11 cellular contexts compared by ENCODE assay signal in the genomic region with DNA sequence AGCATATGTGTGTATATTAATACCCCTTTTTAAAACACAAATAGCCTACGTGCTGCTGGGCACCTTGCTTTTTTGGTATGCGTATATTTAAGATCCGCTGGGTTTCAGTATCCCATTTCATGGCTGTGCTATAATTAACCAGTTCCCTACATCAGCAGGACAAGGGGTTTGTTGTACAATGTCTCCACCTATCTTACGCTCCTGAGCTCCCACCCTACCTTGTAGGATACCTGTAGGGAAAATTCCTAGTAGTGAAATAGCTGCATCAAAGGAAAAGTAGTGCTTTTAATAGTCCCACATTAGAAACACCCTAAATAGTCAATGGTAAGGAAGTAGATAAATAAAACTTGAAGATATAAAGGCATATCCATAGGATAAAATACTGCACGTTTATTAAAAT. TPM values are rescaled to one million over a fixed set of nuclear protein-coding genes. Genes with fewer than 3 reads are reported as not detected.
DNase-seq lines count a peak whose midpoint lies in the region; ATAC-seq and TF ChIP-seq lines count a peak whose summit lies in the region.
"Had no signal": no experiment of that assay in that cellular context is flagged by ENCODE, and none has a peak within 500 bp of the region (broad histone marks: within the 10 kb centered on the region; RNA-seq: fewer than 3 reads in every experiment).

No MANE protein-coding gene starts in this region.

- no peaks in the 10 kb centered on the region for H3K36me3 ChIP-seq in A673 (ENCODE audit: insufficient read depth, low read length, poor library complexity, severe bottlenecking)
- H3K36me3 ChIP-seq in RWPE2 (ENCODE audit: low read depth): no peaks in the 10 kb centered on the region
- peaks cover 0 to 19% (median 10%) of the 10 kb centered on the region in 4 donors for H3K36me3 ChIP-seq in esophagus muscularis mucosa

- H3K23me2 ChIP-seq in H9 (ENCODE audit: insufficient read length, low read depth, low read length, poor library complexity, severe bottlenecking): peaks cover 6% of the 10 kb centered on the region

- no peak for TF ChIP-seq POLR2A in esophagus muscularis mucosa (IDR thresholded peaks at IDR 0.05; ENCODE audit: low read depth)

- H3K4me3 Mint-ChIP-seq in H9: peak overlapping the region; percentile 70 to 84

- no peak overlapping the region for H3K56ac ChIP-seq in H9 (ENCODE audit: insufficient read length, low read depth, low read length)

- H3K27me3 Mint-ChIP-seq in H9 (ENCODE audit: low read depth): peaks cover 9% of the 10 kb centered on the region

- no peaks in the 10 kb centered on the region for H3K79me2 ChIP-seq in H9 (ENCODE audit: insufficient read depth, low read length)

- no peak overlapping the region for H2BK20ac ChIP-seq in H9 (ENCODE audit: low read depth, low read length, poor library complexity, severe bottlenecking)

- H3K4me1 ChIP-seq in A673 (ENCODE audit: insufficient read depth, low read length, poor library complexity, severe bottlenecking): no peaks in the 10 kb centered on the region
- no peaks in the 10 kb centered on the region; the same call in 1 of the 2 replicates for H3K4me1 ChIP-seq in H9 (ENCODE audit: insufficient read depth, low read length)
- peaks cover 7% of the 10 kb centered on the region for H3K4me1 ChIP-seq in RWPE2 (ENCODE audit: insufficient read depth, poor library complexity, severe bottlenecking)
- peaks cover 14 to 23% (median 20%) of the 10 kb centered on the region in 4 donors for H3K4me1 ChIP-seq in esophagus muscularis mucosa

- no peak for TF ChIP-seq EP300 in esophagus muscularis mucosa (IDR thresholded peaks at IDR 0.05)

- no peak overlapping the region for H3K9ac ChIP-seq in H9 (ENCODE audit: extremely low read depth, insufficient read length, low read length)

- no CpG with 5 or more reads among the region's 5 CpGs for WGBS in H9 (ENCODE audit: extremely low coverage, insufficient read length, low lambda C conversion rate)
- 83% methylated on average over 5 of the region's 5 CpGs for WGBS in esophagus muscularis mucosa

- H2BK5ac ChIP-seq in H9 (ENCODE audit: insufficient read length, low read length): no peak overlapping the region

- POLR2A ChIA-PET in A673 (lab: Charles Lee; ENCODE audit: low non-redundant PET): no interaction called here

- H3K27ac Mint-ChIP-seq in H9: no peak overlapping the region

- no peak overlapping the region for H3K4ac ChIP-seq in H9 (ENCODE audit: low read depth, low read length)

- no peak overlapping the region for H2BK12ac ChIP-seq in H9 (ENCODE audit: insufficient read length, low read depth, low read length)

- H3K9me3 ChIP-seq in A673 (ENCODE audit: low read depth, low read length, poor library complexity, severe bottlenecking): no peaks in the 10 kb centered on the region
- no peaks in the 10 kb centered on the region for H3K9me3 ChIP-seq in H9 (ENCODE audit: control insufficient read depth, low read depth, low read length)
- no peaks in the 10 kb centered on the region for H3K9me3 ChIP-seq in RWPE2 (ENCODE audit: severe bottlenecking)
- H3K9me3 ChIP-seq in esophagus muscularis mucosa: no peaks in the 10 kb centered on the region

- DNase-seq in A673 (ENCODE audit: low spot score) (no peak), H9 (no peak), RWPE2 (ENCODE audit: low spot score) (no peak), esophagus muscularis mucosa (ENCODE audit: extremely low spot score) (no peak)
- DNase-seq: DND-41, HCEC 1CT, NCI-H2029 treated with DMSO at 0.1 percent for 48 hours had no signal

- BruUV-seq in A673 (replicated peaks; lab: Mats Ljungman, UMichigan): no TSS peak

- peak overlapping the region; percentile 46 for H3K4me2 ChIP-seq in H9 (ENCODE audit: insufficient read depth, insufficient read length, low read length)

- no peak overlapping the region for H3K18ac ChIP-seq in H9 (ENCODE audit: insufficient read length, low read depth, low read length)

- no peak overlapping the region for H4K8ac ChIP-seq in H9 (replicated peaks; ENCODE audit: insufficient read length, low read depth, low read length)

- H3K36me3 Mint-ChIP-seq in H9 (ENCODE audit: insufficient read depth in 1 of 3, low read depth in 3 of 3): peaks cover 0 to 12% (median under 1%) of the 10 kb centered on the region in 3 experiments; a peak in 5 of 7 replicates

- CTCF ChIA-PET in A673 (lab: Charles Lee): interaction anchor here (1.7 kb wide), 1 partner anchor 61 kb away, joined by 6 read pairs; a partner anchor contains a TSS

- H2AFZ ChIP-seq in H9 (ENCODE audit: low read length): no peak overlapping the region

- H3K14ac ChIP-seq in H9 (ENCODE audit: insufficient read depth, low read length): no peak overlapping the region

- no peak overlapping the region for H4K5ac ChIP-seq in H9 (ENCODE audit: insufficient read length, low read depth, low read length)

- H3K4me3 ChIP-seq in A673 (ENCODE audit: low read depth, low read length, poor library complexity, severe bottlenecking): peak overlapping the region; percentile 75
- H3K4me3 ChIP-seq in RWPE2 (ENCODE audit: severe bottlenecking): peak overlapping the region; percentile 47
- peak overlapping the region; percentile 58 for H3K4me3 ChIP-seq in iPS-11a (ENCODE audit: low read depth, low read length)
- no peak overlapping the region for H3K4me3 ChIP-seq in esophagus muscularis mucosa

- H3K79me1 ChIP-seq in H9 (ENCODE audit: insufficient read depth, low read depth, low read length, poor library complexity, severe bottlenecking): no peaks in the 10 kb centered on the region

- intact Hi-C loops in A673 (cut with micrococcal nuclease; ENCODE audit: unreplicated experiment): no loop called here
- intact Hi-C loops in esophagus muscularis mucosa (cut with DNase I): no loop called here

- ATAC-seq in RWPE2 (ENCODE audit: low read depth) (no peak), GM21515 (IDR thresholded peaks at IDR 0.05; ENCODE audit: unreplicated experiment) (no peak), HG02970 (IDR thresholded peaks at IDR 0.05; ENCODE audit: low FRiP score, unreplicated experiment) (no peak), HG03196 (IDR thresholded peaks at IDR 0.05; ENCODE audit: unreplicated experiment) (no peak)

- no peak overlapping the region for H3K23ac ChIP-seq in H9 (ENCODE audit: insufficient read length, low read depth, low read length)

- no peaks in the 10 kb centered on the region for H3K9me3 Mint-ChIP-seq in H9

- TF ChIP-seq CTCF in A673 (conservative IDR thresholded peaks at IDR 0.05; ENCODE audit: low read depth, low read length) (0 out of 2 replicates have a peak, but pooled peaks have one; percentile 18), H9 (conservative IDR thresholded peaks at IDR 0.05) (no peak; the same call in 2 of the 3 replicates), RWPE2 (IDR thresholded peaks at IDR 0.05; ENCODE audit: poor library complexity, severe bottlenecking) (peak; percentile 31), esophagus muscularis mucosa (IDR thresholded peaks at IDR 0.05) (no peak)

- no peaks in the 10 kb centered on the region for H4K20me1 ChIP-seq in H9 (ENCODE audit: control insufficient read depth, insufficient read depth, insufficient read length)

- H2AK5ac ChIP-seq in H9 (ENCODE audit: insufficient read length, low read length): no peak overlapping the region

- H3T11ph ChIP-seq in H9 (ENCODE audit: low read length): no peak overlapping the region

- H3K27ac ChIP-seq in A673 (ENCODE audit: low read depth, low read length, poor library complexity, severe bottlenecking): no peak overlapping the region
- no peak overlapping the region for H3K27ac ChIP-seq in H9 (ENCODE audit: insufficient read length, low read depth, low read length)
- H3K27ac ChIP-seq in RWPE2 (ENCODE audit: poor library complexity, severe bottlenecking): no peak overlapping the region
- no peak overlapping the region for H3K27ac ChIP-seq in esophagus muscularis mucosa (replicated peaks in 1 of 4)

- no peak overlapping the region for H2BK120ac ChIP-seq in H9 (ENCODE audit: low read depth, low read length, poor library complexity, severe bottlenecking)

- H2BK15ac ChIP-seq in H9 (ENCODE audit: low read depth, low read length): no peak overlapping the region

- H3K27me3 ChIP-seq in A673 (replicated peaks; ENCODE audit: insufficient read depth, low read depth, low read length, poor library complexity): no peaks in the 10 kb centered on the region
- H3K27me3 ChIP-seq in H9 (ENCODE audit: insufficient read depth, low read length): no peaks in the 10 kb centered on the region
- no peaks in the 10 kb centered on the region for H3K27me3 ChIP-seq in RWPE2 (ENCODE audit: insufficient read depth, poor library complexity, severe bottlenecking)
- H3K27me3 ChIP-seq in esophagus muscularis mucosa: no peaks in the 10 kb centered on the region

- H4K91ac ChIP-seq in H9 (ENCODE audit: insufficient read length, low read depth, low read length): no peak overlapping the region

- peaks cover 24 to 25% of the 10 kb centered on the region in 2 experiments for H3K4me1 Mint-ChIP-seq in H9

RNA-seq across cellular contexts. Expression of a gene that starts 1.4 kb away (rescaled TPM):
- total RNA-seq in A673 (2021) (5.0 and 5.9 TPM in 2 replicates), H9 (2021) (5.6 and 7.1 TPM in 2 replicates), esophagus muscularis mucosa (1 to 10 TPM in 3 of 4 donors, under 1 TPM in 1; 0.42 to 2.9 (median 2.4) TPM)

Comparison
In these comparisons a context has a peak if more than half of its experiments do, and no peak if none do; other contexts are left out.
1. H3K4me3 ChIP-seq: peak in A673 (single experiment), RWPE2 (single experiment) and iPS-11a (single experiment); none in esophagus muscularis mucosa (0 of 4).
2. CTCF ChIP-seq: peak in A673 (single experiment) and RWPE2 (single experiment); none in H9 (single experiment) and esophagus muscularis mucosa (0 of 3).